38 cellular contexts compared by ENCODE assay signal in the genomic region with DNA sequence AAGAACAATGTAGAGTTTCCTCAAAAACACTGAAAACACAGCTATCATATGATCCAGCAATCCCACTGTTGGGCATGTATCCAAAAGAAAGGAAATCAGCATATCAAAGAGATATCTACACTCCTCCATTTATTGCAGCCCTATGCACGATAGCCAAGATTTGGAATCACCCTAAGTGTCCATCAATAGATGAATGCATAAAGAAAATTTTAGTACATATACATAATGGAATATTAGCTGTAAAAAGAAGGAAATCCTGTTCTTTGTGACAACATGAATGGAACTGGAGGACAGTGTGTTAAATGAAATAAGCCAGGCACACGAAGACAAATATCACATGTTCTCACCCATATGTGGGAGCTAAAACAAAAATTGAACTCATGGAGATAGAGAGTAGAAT.
DNase-seq lines count a peak whose midpoint lies in the region; FAIRE-seq and TF ChIP-seq lines count a peak whose summit lies in the region.
"Had no signal": no experiment of that assay in that cellular context is flagged by ENCODE, and none has a peak within 500 bp of the region (broad histone marks: within the 10 kb centered on the region; RNA-seq: fewer than 3 reads in every experiment).

No MANE protein-coding gene starts in this region.

- H3K36me3 ChIP-seq in A673 (ENCODE audit: insufficient read depth, low read length, poor library complexity, severe bottlenecking) (no peaks in the 10 kb centered on the region), astrocyte (ENCODE audit: insufficient read depth, low read length) (no peaks in the 10 kb centered on the region), endothelial cell of umbilical vein (ENCODE audit: control insufficient read depth in 2 of 2, extremely low read depth in 1 of 2, insufficient read depth in 2 of 2, low read length in 2 of 2) (no peaks in the 10 kb centered on the region), SK-N-SH (replicated peaks in 1 of 2; ENCODE audit: control insufficient read depth in 1 of 2, insufficient read depth in 2 of 2, low read length in 1 of 2) (no peaks in the 10 kb centered on the region)
- H3K36me3 ChIP-seq: BE2C; BLaER1; BLaER1 treated with 17β-estradiol and CSF1 and Interleukin-3, amounts not matched to agents 10 nM and 100 nM had no signal

- dilution Hi-C loops in endothelial cell of umbilical vein (cut with MboI; ENCODE audit: extremely low pct_ligation_motif_present, low sequenced_read_pairs), result no loop called here

- H3K79me2 ChIP-seq in astrocyte (ENCODE audit: insufficient read depth, low read length), result no peaks in the 10 kb centered on the region
- H3K79me2 ChIP-seq in endothelial cell of umbilical vein (ENCODE audit: control insufficient read depth, insufficient read depth, low read length), result no peaks in the 10 kb centered on the region
- no peaks in the 10 kb centered on the region for H3K79me2 ChIP-seq in SK-N-SH (ENCODE audit: insufficient read depth)

- CTCF ChIA-PET in A673 (lab: Charles Lee) (no interaction called here), endothelial cell of umbilical vein (lab: Charles Lee) (interaction anchor here (1.2 kb wide), 1 partner anchor 15 kb away, joined by 3 read pairs; no protein-coding TSS in a partner anchor), SK-N-SH (lab: Yijun Ruan, JAX) (no interaction called here)

- H3K9me1 ChIP-seq in endothelial cell of umbilical vein (replicated peaks; ENCODE audit: control insufficient read depth, extremely low read depth, insufficient read depth, low read length), result no peaks in the 10 kb centered on the region

- H3K27ac ChIP-seq in A673 (ENCODE audit: low read depth, low read length, poor library complexity, severe bottlenecking) (no peak overlapping the region), astrocyte (ENCODE audit: low read depth, low read length) (no peak overlapping the region), endothelial cell of umbilical vein (ENCODE audit: insufficient read depth, low read depth, low read length) (no peak overlapping the region), SK-N-SH (ENCODE audit: low read depth in 2 of 2, low read length in 1 of 2) (no peak overlapping the region)
- H3K27ac ChIP-seq: 22Rv1; A549; BLaER1; BLaER1 treated with 17β-estradiol and CSF1 and Interleukin-3, amounts not matched to agents 10 nM and 100 nM; C4-2B had no signal

- H2AFZ ChIP-seq in astrocyte (ENCODE audit: low read depth, low read length) (no peak overlapping the region), endothelial cell of umbilical vein (ENCODE audit: low read depth, low read length) (no peak overlapping the region), SK-N-SH (ENCODE audit: low read depth) (no peak overlapping the region)

- WGBS in SK-N-SH (ENCODE audit: low lambda C conversion rate), result 63% methylated on average over 2 of the region's 2 CpGs

- H3K9me2 ChIP-seq in SK-N-SH, result no peaks in the 10 kb centered on the region

- H3K9me3 Mint-ChIP-seq in astrocyte (ENCODE audit: unreplicated experiment), result no peaks in the 10 kb centered on the region
- H3K9me3 Mint-ChIP-seq: CD4-positive, alpha-beta T cell; CD8-positive, alpha-beta T cell had no signal

- FAIRE-seq in astrocyte (lab: Jason Lieb, UNC) (no peak), endothelial cell of umbilical vein (lab: Jason Lieb, UNC) (no peak)
- FAIRE-seq: A204.1, A549, D721Med, G401.6 had no signal

- H3K4me2 ChIP-seq in astrocyte (ENCODE audit: low read length) (no peak overlapping the region), endothelial cell of umbilical vein (ENCODE audit: insufficient read depth, low read length) (no peak overlapping the region), SK-N-SH (no peak overlapping the region)
- H3K4me2 ChIP-seq: A549; BLaER1; BLaER1 treated with 17β-estradiol and CSF1 and Interleukin-3, amounts not matched to agents 10 nM and 100 nM had no signal

- TF ChIP-seq POLR2A in endothelial cell of umbilical vein (IDR thresholded peaks at IDR 0.05; ENCODE audit: low read depth, low read length), result no peak

- no peaks in the 10 kb centered on the region for H3K27me3 Mint-ChIP-seq in astrocyte (ENCODE audit: low read depth, unreplicated experiment)
- H3K27me3 Mint-ChIP-seq: CD4-positive, alpha-beta T cell; CD4-positive, CD25-positive, alpha-beta regulatory T cell had no signal

- no peak for TF ChIP-seq CTCF in A673 (conservative IDR thresholded peaks at IDR 0.05; ENCODE audit: low read depth, low read length)
- TF ChIP-seq CTCF in astrocyte (IDR thresholded peaks at IDR 0.05; ENCODE audit: insufficient read depth, low read depth, low read length), result no peak
- no peak for TF ChIP-seq CTCF in endothelial cell of umbilical vein (IDR thresholded peaks at IDR 0.05; ENCODE audit: extremely low read depth in 1 of 2, insufficient read depth in 1 of 2, low read depth in 1 of 2, low read length in 2 of 2)
- TF ChIP-seq CTCF in SK-N-SH (IDR thresholded peaks at IDR 0.05), result no peak

- H3K4me3 Mint-ChIP-seq in astrocyte (ENCODE audit: unreplicated experiment), result no peak overlapping the region
- H3K4me3 Mint-ChIP-seq: B cell; CD14-positive monocyte; CD4-positive, alpha-beta memory T cell; CD4-positive, alpha-beta T cell; CD4-positive, CD25-positive, alpha-beta regulatory T cell; CD8-positive, alpha-beta memory T cell; CD8-positive, alpha-beta T cell had no signal

- peak overlapping the region; percentile 47 for H3K27ac Mint-ChIP-seq in astrocyte (ENCODE audit: unreplicated experiment)
- H3K27ac Mint-ChIP-seq: B cell; CD14-positive monocyte; CD4-positive, alpha-beta memory T cell; CD4-positive, alpha-beta T cell; CD4-positive, CD25-positive, alpha-beta regulatory T cell; CD8-positive, alpha-beta memory T cell; CD8-positive, alpha-beta T cell had no signal

- H3K9ac ChIP-seq in astrocyte (ENCODE audit: low read length) (no peak overlapping the region), endothelial cell of umbilical vein (replicated peaks; ENCODE audit: extremely low read depth, insufficient read depth, low read length) (no peak overlapping the region), SK-N-SH (no peak overlapping the region)
- H3K9ac ChIP-seq: BLaER1; BLaER1 treated with 17β-estradiol and CSF1 and Interleukin-3, amounts not matched to agents 10 nM and 100 nM had no signal

- H3K4me1 ChIP-seq in A673 (ENCODE audit: insufficient read depth, low read length, poor library complexity, severe bottlenecking) (peaks cover 16% of the 10 kb centered on the region), astrocyte (ENCODE audit: insufficient read depth, low read length) (peaks cover 22% of the 10 kb centered on the region), endothelial cell of umbilical vein (ENCODE audit: control insufficient read depth, extremely low read depth, insufficient read depth, low read length) (peaks cover 11% of the 10 kb centered on the region), SK-N-SH (ENCODE audit: control insufficient read depth in 1 of 2, insufficient read depth in 2 of 2, low read depth in 1 of 2, low read length in 1 of 2) (peaks cover 0 to 19% of the 10 kb centered on the region in 2 experiments; a peak in 3 of 4 replicates)
- H3K4me1 ChIP-seq: A549; BE2C; BLaER1; BLaER1 treated with 17β-estradiol and CSF1 and Interleukin-3, amounts not matched to agents 10 nM and 100 nM had no signal

- H3K4me3 ChIP-seq in A673 (ENCODE audit: low read depth, low read length, poor library complexity, severe bottlenecking) (no peak overlapping the region), astrocyte (ENCODE audit: insufficient read depth, low read depth, low read length) (no peak overlapping the region), endothelial cell of umbilical vein (replicated peaks in 1 of 3; ENCODE audit: insufficient read depth in 1 of 3, low read depth in 1 of 3, low read length in 3 of 3) (no peak overlapping the region), SK-N-SH (ENCODE audit: low read depth in 2 of 2, low read length in 1 of 2) (no peak overlapping the region)
- H3K4me3 ChIP-seq: A549; BLaER1; BLaER1 treated with 17β-estradiol and CSF1 and Interleukin-3, amounts not matched to agents 10 nM and 100 nM had no signal

- no peaks in the 10 kb centered on the region for H3K9me3 ChIP-seq in A673 (ENCODE audit: low read depth, low read length, poor library complexity, severe bottlenecking)
- no peaks in the 10 kb centered on the region for H3K9me3 ChIP-seq in astrocyte (ENCODE audit: insufficient read depth, low read depth, low read length)
- H3K9me3 ChIP-seq in endothelial cell of umbilical vein (replicated peaks; ENCODE audit: control insufficient read depth, insufficient read depth, low read length), result no peaks in the 10 kb centered on the region
- no peaks in the 10 kb centered on the region for H3K9me3 ChIP-seq in SK-N-SH
- H3K9me3 ChIP-seq: A549; BE2C; BLaER1; BLaER1 treated with 17β-estradiol and CSF1 and Interleukin-3, amounts not matched to agents 10 nM and 100 nM; Caco-2 had no signal

- BruUV-seq in A673 (replicated peaks; lab: Mats Ljungman, UMichigan) (no TSS peak), endothelial cell of umbilical vein (replicated peaks; lab: Mats Ljungman, UMichigan) (no TSS peak)

- H3K36me3 Mint-ChIP-seq in astrocyte (ENCODE audit: low read depth, unreplicated experiment), result no peaks in the 10 kb centered on the region
- H3K36me3 Mint-ChIP-seq: CD14-positive monocyte; CD4-positive, alpha-beta memory T cell; CD4-positive, CD25-positive, alpha-beta regulatory T cell; CD8-positive, alpha-beta memory T cell; CD8-positive, alpha-beta T cell had no signal

- H3K27me3 ChIP-seq in A673 (replicated peaks; ENCODE audit: insufficient read depth, low read depth, low read length, poor library complexity) (no peaks in the 10 kb centered on the region), astrocyte (ENCODE audit: insufficient read depth, low read length) (no peaks in the 10 kb centered on the region), endothelial cell of umbilical vein (ENCODE audit: control insufficient read depth in 2 of 2, insufficient read depth in 2 of 2, low read length in 2 of 2) (no peaks in the 10 kb centered on the region), SK-N-SH (ENCODE audit: insufficient read depth) (no peaks in the 10 kb centered on the region)
- H3K27me3 ChIP-seq: BE2C; BLaER1; BLaER1 treated with 17β-estradiol and CSF1 and Interleukin-3, amounts not matched to agents 10 nM and 100 nM had no signal

- intact Hi-C loops in A673 (cut with micrococcal nuclease; ENCODE audit: unreplicated experiment) (no loop called here), endothelial cell of umbilical vein (cut with micrococcal nuclease) (no loop called here)

- POLR2A ChIA-PET in A673 (lab: Charles Lee; ENCODE audit: low non-redundant PET) (no interaction called here), endothelial cell of umbilical vein (lab: Charles Lee) (no interaction called here), SK-N-SH (lab: Yijun Ruan, JAX) (no interaction called here)

- no peak for TF ChIP-seq EP300 in SK-N-SH (IDR thresholded peaks at IDR 0.05; ENCODE audit: borderline replicate concordance in 1 of 2, low read depth in 1 of 2, low read length in 1 of 2)

- H4K20me1 ChIP-seq in astrocyte (ENCODE audit: insufficient read depth, low read length) (no peaks in the 10 kb centered on the region), endothelial cell of umbilical vein (replicated peaks; ENCODE audit: control insufficient read depth, extremely low read depth, insufficient read depth, low read length) (no peaks in the 10 kb centered on the region), SK-N-SH (ENCODE audit: insufficient read depth) (no peaks in the 10 kb centered on the region)
- H4K20me1 ChIP-seq: BLaER1; BLaER1 treated with 17β-estradiol and CSF1 and Interleukin-3, amounts not matched to agents 10 nM and 100 nM had no signal

- peaks cover 14% of the 10 kb centered on the region for H3K4me1 Mint-ChIP-seq in astrocyte (ENCODE audit: low read depth, unreplicated experiment)
- H3K4me1 Mint-ChIP-seq: B cell; CD14-positive monocyte; CD4-positive, alpha-beta memory T cell; CD4-positive, CD25-positive, alpha-beta regulatory T cell; CD8-positive, alpha-beta memory T cell had no signal

- peak; percentile 43 for DNase-seq in A673 (ENCODE audit: low spot score)
- DNase-seq in astrocyte (ENCODE audit: low read depth), result no peak
- DNase-seq in dermis blood vessel endothelial cell, result peak; percentile 26
- DNase-seq in endothelial cell of umbilical vein (ENCODE audit: low read depth, low spot score), result peak; percentile 51
- DNase-seq in G401 (ENCODE audit: low spot score), result no peak
- DNase-seq in D341Med (ENCODE audit: low spot score), result no peak
- DNase-seq in stimulated activated CD4-positive, alpha-beta T cell treated with anti-CD3 and anti-CD28 coated beads, Interleukin-1b, Interleukin-23, amount 100 ng/mL, for 48 hours, result no peak
- DNase-seq in SK-N-SH, result no peak
- DNase-seq: 8988T; ACHN; AML-193; BE2C; C1 segment of cervical spinal cord; Caco-2; Calu3; CD4-positive, alpha-beta memory T cell; CD4-positive, alpha-beta T cell; CD4-positive, CD25-positive, alpha-beta regulatory T cell; CD8-positive, alpha-beta memory T cell; CD8-positive, alpha-beta T cell; COR-L47; DMS 273 treated with DMSO at 0.1 percent for 48 hours; DMS153; DMS53; DMS79; DMS79 treated with DMSO at 0.1 percent for 48 hours; DND-41; EL had no signal

- in situ Hi-C loops in G401 (cut with HindIII; ENCODE audit: low sequenced_read_pairs), result no loop called here

- no peak for TF ChIP-seq RAD21 in SK-N-SH (IDR thresholded peaks at IDR 0.05; ENCODE audit: low read length)

- H3F3A ChIP-seq in SK-N-SH (replicated peaks; ENCODE audit: insufficient read depth), result peaks cover 12% of the 10 kb centered on the region

Comparison
In these comparisons a context has a peak if more than half of its experiments do, and no peak if none do; other contexts are left out.
1. DNase-seq: peak in A673 (single experiment), dermis blood vessel endothelial cell (single experiment) and endothelial cell of umbilical vein (single experiment); none in astrocyte (single experiment), G401 (single experiment), D341Med (single experiment), stimulated activated CD4-positive, alpha-beta T cell treated with anti-CD3 and anti-CD28 coated beads, Interleukin-1b, Interleukin-23, amount 100 ng/mL, for 48 hours (single experiment) and SK-N-SH (single experiment).